In genomic region chr1:230978491-230979388, GRCh38 we compare ENCODE assay signal across 1 cellular context.
TF ChIP-seq lines count a peak whose summit lies in the region.

Gene ARV1 (plus strand): TSS chr1:230979094. CDS start chr1:230979106, 12 bp downstream.
Gene TTC13 (minus strand): TSS chr1:230978861. CDS start chr1:230978830, 31 bp downstream.

TF ChIP-seq in HepG2, 621 proteins besides CTCF, POLR2A, EP300 and RAD21 (continued from another document and continues in another):
- TF ChIP-seq ZNF782 (CRISPR knock-in tag; IDR thresholded peaks at IDR 0.05; ENCODE audit: borderline replicate concordance), result no peak
- peak; percentile 85; the same call in 2 of the 3 replicates for TF ChIP-seq MXI1 (IDR thresholded peaks at IDR 0.05; ENCODE audit: borderline replicate concordance, low read depth, low read length)
- no peak for TF ChIP-seq ZNF7 (CRISPR knock-in tag; IDR thresholded peaks at IDR 0.05)
- TF ChIP-seq ZNF704 (CRISPR knock-in tag; IDR thresholded peaks at IDR 0.05; ENCODE audit: borderline replicate concordance), result no peak
- TF ChIP-seq TCF7 (IDR thresholded peaks at IDR 0.05; ENCODE audit: low read depth), result no peak
- no peak for TF ChIP-seq FUBP1 (CRISPR knock-in tag; IDR thresholded peaks at IDR 0.05; ENCODE audit: borderline replicate concordance)
- peak; percentile 74 for TF ChIP-seq TEAD3 (CRISPR knock-in tag; optimal IDR thresholded peaks at IDR 0.05; ENCODE audit: borderline replicate concordance)
- no peak for TF ChIP-seq KIAA2018 (CRISPR knock-in tag; IDR thresholded peaks at IDR 0.05; ENCODE audit: borderline replicate concordance)
- no peak for TF ChIP-seq IKZF1 (IDR thresholded peaks at IDR 0.05)
- peak; percentile 66 for TF ChIP-seq ZSCAN25 (CRISPR knock-in tag; IDR thresholded peaks at IDR 0.05)
- peak; percentile 90 for TF ChIP-seq KMT2B (CRISPR knock-in tag; IDR thresholded peaks at IDR 0.05)
- no peak for TF ChIP-seq SNAPC4 (CRISPR knock-in tag; IDR thresholded peaks at IDR 0.05)
- TF ChIP-seq ZNF749 (CRISPR knock-in tag; IDR thresholded peaks at IDR 0.05; ENCODE audit: borderline replicate concordance), result 0 out of 2 replicates have a peak, but pooled peaks have one; percentile 47
- peak; percentile 89 for TF ChIP-seq CREB1 (IDR thresholded peaks at IDR 0.05)
- TF ChIP-seq CREB1 (CRISPR knock-in tag; IDR thresholded peaks at IDR 0.05), result peak; percentile 97
- TF ChIP-seq SMYD3 (CRISPR knock-in tag; IDR thresholded peaks at IDR 0.05), result 0 out of 2 replicates have a peak, but pooled peaks have one; percentile 53
- no peak for TF ChIP-seq ETV6 (CRISPR knock-in tag; conservative IDR thresholded peaks at IDR 0.05)
- no peak for TF ChIP-seq ZNF30 (CRISPR knock-in tag; IDR thresholded peaks at IDR 0.05)
- no peak for TF ChIP-seq ZNF512 (CRISPR knock-in tag; IDR thresholded peaks at IDR 0.05)
- TF ChIP-seq HOXA9 (CRISPR knock-in tag; IDR thresholded peaks at IDR 0.05; ENCODE audit: borderline replicate concordance), result no peak
- TF ChIP-seq ZSCAN22 (CRISPR knock-in tag; IDR thresholded peaks at IDR 0.05), result no peak
- peak; percentile 71; the same call in 1 of the 2 replicates for TF ChIP-seq ZNF441 (CRISPR knock-in tag; IDR thresholded peaks at IDR 0.05; ENCODE audit: borderline replicate concordance)
- TF ChIP-seq ZNF264 (CRISPR knock-in tag; IDR thresholded peaks at IDR 0.05), result no peak
- TF ChIP-seq ZNF670 (CRISPR knock-in tag; IDR thresholded peaks at IDR 0.05; ENCODE audit: borderline replicate concordance), result no peak
- no peak; the same call in 1 of the 2 replicates for TF ChIP-seq ESRRA (CRISPR knock-in tag; IDR thresholded peaks at IDR 0.05; ENCODE audit: low read depth)
- TF ChIP-seq PRDM10 (CRISPR knock-in tag; IDR thresholded peaks at IDR 0.05; ENCODE audit: low read depth), result peak; percentile 76; the same call in 1 of the 2 replicates
- peak; percentile 41; the same call in 1 of the 2 replicates for TF ChIP-seq YEATS4 (CRISPR knock-in tag; IDR thresholded peaks at IDR 0.05; ENCODE audit: borderline replicate concordance)
- no peak for TF ChIP-seq ZNF207 (IDR thresholded peaks at IDR 0.05; ENCODE audit: borderline replicate concordance)
- peak; percentile 91 for TF ChIP-seq POGZ (CRISPR knock-in tag; IDR thresholded peaks at IDR 0.05)
- peak; percentile 81; the same call in 1 of the 2 replicates for TF ChIP-seq SMAD1 (CRISPR knock-in tag; IDR thresholded peaks at IDR 0.05; ENCODE audit: borderline replicate concordance, low read depth)
- no peak for TF ChIP-seq SIX1 (CRISPR knock-in tag; IDR thresholded peaks at IDR 0.05; ENCODE audit: borderline replicate concordance)
- TF ChIP-seq ZNF263 (CRISPR knock-in tag; IDR thresholded peaks at IDR 0.05), result no peak
- no peak for TF ChIP-seq ZBTB26 (CRISPR knock-in tag; IDR thresholded peaks at IDR 0.05; ENCODE audit: borderline replicate concordance)
